Comparison of ENCODE assay signal across 1 cellular context in the genomic region with DNA sequence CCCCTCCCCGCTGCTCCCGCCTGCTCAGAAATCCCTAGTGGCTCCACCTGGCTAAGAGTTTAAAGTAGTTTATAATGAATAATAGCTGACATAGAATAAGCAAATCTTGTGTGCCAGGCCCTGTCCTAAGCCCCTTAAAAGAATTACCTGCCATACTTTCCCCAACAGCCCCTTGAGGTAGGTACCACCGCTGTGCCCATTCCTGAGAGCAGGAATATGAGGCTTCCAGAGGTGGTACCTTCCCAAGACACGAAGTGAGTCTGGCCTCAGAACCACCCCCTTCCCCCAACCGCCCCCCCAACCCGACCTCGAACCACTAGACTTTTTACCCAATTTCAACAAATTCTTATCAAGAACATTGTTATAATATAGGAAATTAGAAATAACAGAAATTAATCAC.
TF ChIP-seq lines count a peak whose summit lies in the region.

No MANE protein-coding gene starts in this region.

TF ChIP-seq in IMR-90, 13 proteins besides CTCF, POLR2A, EP300 and RAD21:
- no peak for TF ChIP-seq USF2 (IDR thresholded peaks at IDR 0.05; ENCODE audit: low read depth, low read length)
- TF ChIP-seq MAZ (IDR thresholded peaks at IDR 0.05; ENCODE audit: borderline replicate concordance, low read depth, low read length): no peak
- TF ChIP-seq MXI1 (IDR thresholded peaks at IDR 0.05; ENCODE audit: borderline replicate concordance, low read depth, low read length): no peak
- no peak for TF ChIP-seq SMC3 (IDR thresholded peaks at IDR 0.05; ENCODE audit: low read depth, low read length)
- TF ChIP-seq RCOR1 (IDR thresholded peaks at IDR 0.05; ENCODE audit: insufficient replicate concordance, low read length): no peak
- TF ChIP-seq, protein P1, sequence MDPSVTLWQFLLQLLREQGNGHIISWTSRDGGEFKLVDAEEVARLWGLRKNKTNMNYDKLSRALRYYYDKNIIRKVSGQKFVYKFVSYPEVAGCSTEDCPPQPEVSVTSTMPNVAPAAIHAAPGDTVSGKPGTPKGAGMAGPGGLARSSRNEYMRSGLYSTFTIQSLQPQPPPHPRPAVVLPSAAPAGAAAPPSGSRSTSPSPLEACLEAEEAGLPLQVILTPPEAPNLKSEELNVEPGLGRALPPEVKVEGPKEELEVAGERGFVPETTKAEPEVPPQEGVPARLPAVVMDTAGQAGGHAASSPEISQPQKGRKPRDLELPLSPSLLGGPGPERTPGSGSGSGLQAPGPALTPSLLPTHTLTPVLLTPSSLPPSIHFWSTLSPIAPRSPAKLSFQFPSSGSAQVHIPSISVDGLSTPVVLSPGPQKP (IDR thresholded peaks at IDR 0.05; ENCODE audit: borderline replicate concordance, low read depth, low read length): no peak
- TF ChIP-seq FOS (IDR thresholded peaks at IDR 0.05; ENCODE audit: low read depth, low read length): no peak
- no peak for TF ChIP-seq CEBPB (IDR thresholded peaks at IDR 0.05; ENCODE audit: low read depth, low read length)
- TF ChIP-seq BHLHE40 (IDR thresholded peaks at IDR 0.05; ENCODE audit: low read depth, low read length): no peak
- TF ChIP-seq CHD1 (IDR thresholded peaks at IDR 0.05; ENCODE audit: low read depth, low read length): no peak
- no peak for TF ChIP-seq RFX5 (IDR thresholded peaks at IDR 0.05; ENCODE audit: low read depth, low read length)
- no peak for TF ChIP-seq NFE2L2 (IDR thresholded peaks at IDR 0.05; ENCODE audit: low read depth, low read length)
- no peak for TF ChIP-seq MAFK (IDR thresholded peaks at IDR 0.05; ENCODE audit: low read depth, low read length)
